In the genomic region with DNA sequence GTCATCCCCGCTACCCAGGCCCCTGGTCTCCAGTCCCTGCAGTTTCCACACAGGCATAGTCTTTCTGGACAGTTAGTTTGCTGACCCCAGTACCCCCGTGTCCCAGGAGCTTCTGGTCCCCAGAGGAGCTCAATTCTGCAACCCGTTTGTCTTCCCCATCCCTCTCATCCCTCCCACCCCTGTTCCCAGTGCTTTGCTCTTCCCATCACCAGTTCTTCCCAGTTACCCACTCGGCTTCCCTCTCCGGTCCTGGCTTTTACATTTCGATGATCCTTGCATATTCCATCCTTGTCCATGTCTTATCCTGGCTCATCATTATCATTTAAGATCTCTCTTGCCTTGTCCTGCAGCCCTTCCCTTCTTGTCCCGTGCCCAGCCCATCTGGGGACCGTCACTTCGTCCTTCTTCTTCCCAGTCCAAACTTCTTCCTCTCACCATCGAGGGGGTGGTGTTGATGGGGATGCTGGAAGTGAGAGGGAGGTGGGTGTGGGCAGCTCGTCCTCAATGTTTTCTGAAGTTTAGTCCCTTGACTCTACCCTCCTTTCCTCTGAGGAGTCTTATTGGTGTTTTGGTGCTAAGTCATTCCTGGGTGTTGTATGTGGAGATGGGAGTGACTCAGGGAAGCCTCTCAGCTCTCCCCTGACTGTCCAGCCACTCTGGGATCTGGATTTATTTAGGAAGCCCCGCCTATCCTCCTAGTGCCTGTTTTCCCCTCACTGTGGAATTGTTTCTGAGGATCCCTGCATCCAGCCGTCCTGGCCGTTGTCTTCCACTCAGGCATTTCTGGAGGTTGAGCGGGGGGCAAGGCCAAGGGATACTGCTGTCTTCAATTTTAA, we compare ENCODE assay signal across 8 cellular contexts. TPM values are rescaled to one million over a fixed set of nuclear protein-coding genes. Genes with fewer than 3 reads are reported as not detected.
DNase-seq lines count a peak whose midpoint lies in the region; ATAC-seq, FAIRE-seq and TF ChIP-seq lines count a peak whose summit lies in the region.

No MANE protein-coding gene starts in this region.

- TF ChIP-seq CTCF in A549 (IDR thresholded peaks at IDR 0.05) (no peak), H9 (conservative IDR thresholded peaks at IDR 0.05) (no peak), glutamatergic neuron (IDR thresholded peaks at IDR 0.05; ENCODE audit: partially characterized antibody, unreplicated experiment) (no peak), progenitor cell of endocrine pancreas (IDR thresholded peaks at IDR 0.05; ENCODE audit: unreplicated experiment) (no peak)

- no peak overlapping the region for H3K23ac ChIP-seq in H9 (ENCODE audit: insufficient read length, low read depth, low read length)

- DNase-seq in A549 (ENCODE audit: low read depth in 1 of 2, low spot score in 1 of 2) = peak in 1 of 2 experiments; percentile 51
- DNase-seq in H9 = no peak
- no peak for DNase-seq in activated T-helper 1 cell treated with anti-CD3 and anti-CD28 coated beads, Interleukin-12 subunit alpha, Interleukin-12 subunit beta, Interleukin-2, Interleukin-4 antibody, amounts not matched to agents 30 ng/mL and 10 ng/mL and 1 ng/mL, durations not matched to agents 14 hours and 24 hours and 36 hours (ENCODE audit: low spot score)
- no peak for DNase-seq in glutamatergic neuron
- DNase-seq in progenitor cell of endocrine pancreas (ENCODE audit: low spot score, unreplicated experiment) = no peak
- DNase-seq in stimulated activated naive CD4-positive, alpha-beta T cell (lab: John Stamatoyannopoulos, UW) = no peak
- DNase-seq in NCI-H128 (lab: John Stamatoyannopoulos, UW; ENCODE audit: unreplicated experiment) = no peak

- no peaks in the 10 kb centered on the region; the same call in 1 of the 2 replicates for H3K79me2 ChIP-seq in H9 (ENCODE audit: insufficient read depth, low read length)

- no peak overlapping the region for H3T11ph ChIP-seq in H9 (ENCODE audit: low read length)

- H2AFZ ChIP-seq in H9 (ENCODE audit: low read length) = no peak overlapping the region

- H3K27ac ChIP-seq in A549 = peak overlapping the region; percentile 77 to 95
- no peak overlapping the region for H3K27ac ChIP-seq in H9 (ENCODE audit: insufficient read length, low read depth, low read length)

- no peaks in the 10 kb centered on the region; the same call in 1 of the 2 replicates for H3K27me3 Mint-ChIP-seq in H9 (ENCODE audit: low read depth)
- peaks cover 2% of the 10 kb centered on the region for H3K27me3 Mint-ChIP-seq in activated T-helper 1 cell treated with anti-CD3 and anti-CD28 coated beads, Interleukin-12 subunit alpha, Interleukin-12 subunit beta, Interleukin-2, Interleukin-4 antibody, amounts not matched to agents 30 ng/mL and 10 ng/mL and 1 ng/mL, durations not matched to agents 14 hours and 24 hours and 36 hours (ENCODE audit: insufficient read depth)
- peaks cover 3% of the 10 kb centered on the region for H3K27me3 Mint-ChIP-seq in glutamatergic neuron (ENCODE audit: unreplicated experiment)
- no peaks in the 10 kb centered on the region for H3K27me3 Mint-ChIP-seq in progenitor cell of endocrine pancreas

- no peaks in the 10 kb centered on the region for H3K9me3 ChIP-seq in A549
- no peaks in the 10 kb centered on the region for H3K9me3 ChIP-seq in H9 (ENCODE audit: control insufficient read depth, low read depth, low read length)

- peak; percentile 70 to 73 for ATAC-seq in A549
- no peak for ATAC-seq in HG03175 (IDR thresholded peaks at IDR 0.05; ENCODE audit: unreplicated experiment)

- H2BK12ac ChIP-seq in H9 (ENCODE audit: insufficient read length, low read depth, low read length) = no peak overlapping the region

- H3K27ac Mint-ChIP-seq in H9 = peak overlapping the region in 1 of 3 experiments; percentile 4; a peak in 1 of 7 replicates
- peak overlapping the region; percentile 84 for H3K27ac Mint-ChIP-seq in activated T-helper 1 cell treated with anti-CD3 and anti-CD28 coated beads, Interleukin-12 subunit alpha, Interleukin-12 subunit beta, Interleukin-2, Interleukin-4 antibody, amounts not matched to agents 30 ng/mL and 10 ng/mL and 1 ng/mL, durations not matched to agents 14 hours and 24 hours and 36 hours
- peak overlapping the region; percentile 79 for H3K27ac Mint-ChIP-seq in glutamatergic neuron (ENCODE audit: unreplicated experiment)
- peak overlapping the region; percentile 83 for H3K27ac Mint-ChIP-seq in progenitor cell of endocrine pancreas

- H3K56ac ChIP-seq in H9 (ENCODE audit: insufficient read length, low read depth, low read length) = no peak overlapping the region

- POLR2A ChIA-PET in A549 (lab: Yijun Ruan, JAX) = interaction anchor here (0.6 to 2.1 kb wide), 13 partner anchors 10 to 84 kb away, joined by 3 to 21 read pairs (median 5); partner anchors contain the start of gene GSPT1

- H3K14ac ChIP-seq in H9 (ENCODE audit: insufficient read depth, low read length) = no peak overlapping the region

- no peak overlapping the region for H4K8ac ChIP-seq in H9 (replicated peaks; ENCODE audit: insufficient read length, low read depth, low read length)

- no peak overlapping the region for H3K18ac ChIP-seq in H9 (ENCODE audit: insufficient read length, low read depth, low read length)

- H2BK15ac ChIP-seq in H9 (ENCODE audit: low read depth, low read length) = no peak overlapping the region

- peaks cover 5% of the 10 kb centered on the region for H3K23me2 ChIP-seq in H9 (ENCODE audit: insufficient read length, low read depth, low read length, poor library complexity, severe bottlenecking)

- no peak overlapping the region for H2BK120ac ChIP-seq in H9 (ENCODE audit: low read depth, low read length, poor library complexity, severe bottlenecking)

- no peak overlapping the region for H4K5ac ChIP-seq in H9 (ENCODE audit: insufficient read length, low read depth, low read length)

- no peak overlapping the region for H4K91ac ChIP-seq in H9 (ENCODE audit: insufficient read length, low read depth, low read length)

- CTCF ChIA-PET in A549 (lab: Yijun Ruan, JAX) = interaction anchor here (0.7 to 3.4 kb wide), 4 partner anchors 23 to 90 kb away, joined by 3 to 22 read pairs (median 5); no protein-coding TSS in a partner anchor

- peaks cover 0 to 11% (median 10%) of the 10 kb centered on the region in 3 experiments; a peak in 3 of 7 replicates for H3K36me3 Mint-ChIP-seq in H9 (ENCODE audit: insufficient read depth in 1 of 3, low read depth in 3 of 3)
- H3K36me3 Mint-ChIP-seq in activated T-helper 1 cell treated with anti-CD3 and anti-CD28 coated beads, Interleukin-12 subunit alpha, Interleukin-12 subunit beta, Interleukin-2, Interleukin-4 antibody, amounts not matched to agents 30 ng/mL and 10 ng/mL and 1 ng/mL, durations not matched to agents 14 hours and 24 hours and 36 hours (ENCODE audit: low read depth) = peaks cover 5% of the 10 kb centered on the region
- H3K36me3 Mint-ChIP-seq in glutamatergic neuron (ENCODE audit: unreplicated experiment) = no peaks in the 10 kb centered on the region
- H3K36me3 Mint-ChIP-seq in progenitor cell of endocrine pancreas (ENCODE audit: insufficient read depth) = peaks cover 2% of the 10 kb centered on the region

- H3K4me3 Mint-ChIP-seq in H9 (peak overlapping the region; percentile 97 to 99), glutamatergic neuron (ENCODE audit: unreplicated experiment) (peak overlapping the region; percentile 93), progenitor cell of endocrine pancreas (ENCODE audit: low read depth) (peak overlapping the region; percentile 94)
- H3K4me3 Mint-ChIP-seq in activated T-helper 1 cell treated with anti-CD3 and anti-CD28 coated beads, Interleukin-12 subunit alpha, Interleukin-12 subunit beta, Interleukin-2, Interleukin-4 antibody, amounts not matched to agents 30 ng/mL and 10 ng/mL and 1 ng/mL, durations not matched to agents 14 hours and 24 hours and 36 hours = peak overlapping the region; percentile 96

- peak overlapping the region; percentile 76 for H3K4me3 ChIP-seq in A549

- peaks cover 8% of the 10 kb centered on the region for H3K4me1 ChIP-seq in A549
- peaks cover 3% of the 10 kb centered on the region; the same call in 1 of the 2 replicates for H3K4me1 ChIP-seq in H9 (ENCODE audit: insufficient read depth, low read length)

- WGBS in A549 (ENCODE audit: missing lambda C conversion rate) = 18% methylated on average over 15 of the region's 15 CpGs
- no CpG with 5 or more reads among the region's 15 CpGs for WGBS in H9 (ENCODE audit: extremely low coverage, insufficient read length, low lambda C conversion rate)

- H3K9me3 Mint-ChIP-seq in H9 (peaks cover 2 to 5% of the 10 kb centered on the region in 2 experiments; a peak in 2 of 5 replicates), glutamatergic neuron (ENCODE audit: unreplicated experiment) (peaks cover 8% of the 10 kb centered on the region), progenitor cell of endocrine pancreas (ENCODE audit: low read depth) (no peaks in the 10 kb centered on the region)
- no peaks in the 10 kb centered on the region for H3K9me3 Mint-ChIP-seq in activated T-helper 1 cell treated with anti-CD3 and anti-CD28 coated beads, Interleukin-12 subunit alpha, Interleukin-12 subunit beta, Interleukin-2, Interleukin-4 antibody, amounts not matched to agents 30 ng/mL and 10 ng/mL and 1 ng/mL, durations not matched to agents 14 hours and 24 hours and 36 hours

- no peaks in the 10 kb centered on the region for H4K20me1 ChIP-seq in H9 (ENCODE audit: control insufficient read depth, insufficient read depth, insufficient read length)

- H3K4ac ChIP-seq in H9 (ENCODE audit: low read depth, low read length) = no peak overlapping the region

- H3K4me2 ChIP-seq in A549 (peak overlapping the region; percentile 90), H9 (ENCODE audit: insufficient read depth, insufficient read length, low read length) (peak overlapping the region; percentile 59)

- no peak overlapping the region for H3K9ac ChIP-seq in H9 (ENCODE audit: extremely low read depth, insufficient read length, low read length)

- H2BK5ac ChIP-seq in H9 (ENCODE audit: insufficient read length, low read length) = no peak overlapping the region

- FAIRE-seq in A549 (lab: Jason Lieb, UNC) = no peak

- no peak overlapping the region for H2BK20ac ChIP-seq in H9 (ENCODE audit: low read depth, low read length, poor library complexity, severe bottlenecking)

- intact Hi-C loops in activated T-helper 1 cell treated with anti-CD3 and anti-CD28 coated beads, Interleukin-12 subunit alpha, Interleukin-12 subunit beta, Interleukin-2, Interleukin-4 antibody, amounts not matched to agents 30 ng/mL and 10 ng/mL and 1 ng/mL, durations not matched to agents 14 hours and 24 hours and 36 hours (cut with micrococcal nuclease) = loop anchor here (2.0 to 10.0 kb wide), 6 partner anchors 89 to 1033 kb away; partner anchors contain the start of genes CLEC16A, DEXI and RSL1D1

- H2AK5ac ChIP-seq in H9 (ENCODE audit: insufficient read length, low read length) = no peak overlapping the region

- H3K4me1 Mint-ChIP-seq in H9 (peaks cover 20% of the 10 kb centered on the region in 2 experiments), glutamatergic neuron (ENCODE audit: low read depth, unreplicated experiment) (peaks cover 26% of the 10 kb centered on the region), progenitor cell of endocrine pancreas (ENCODE audit: low read depth) (peaks cover 25% of the 10 kb centered on the region)
- peaks cover 30% of the 10 kb centered on the region for H3K4me1 Mint-ChIP-seq in activated T-helper 1 cell treated with anti-CD3 and anti-CD28 coated beads, Interleukin-12 subunit alpha, Interleukin-12 subunit beta, Interleukin-2, Interleukin-4 antibody, amounts not matched to agents 30 ng/mL and 10 ng/mL and 1 ng/mL, durations not matched to agents 14 hours and 24 hours and 36 hours (ENCODE audit: low read depth)

- no peaks in the 10 kb centered on the region for H3K79me1 ChIP-seq in H9 (ENCODE audit: insufficient read depth, low read depth, low read length, poor library complexity, severe bottlenecking)

- TF ChIP-seq RAD21 in A549 (conservative IDR thresholded peaks at IDR 0.05 in 1 of 2, IDR thresholded peaks at IDR 0.05 in 1 of 2) = no peak

- TF ChIP-seq EP300 in A549 (IDR thresholded peaks at IDR 0.05) = no peak

- TF ChIP-seq POLR2A in A549 (IDR thresholded peaks at IDR 0.05; ENCODE audit: low read length) = no peak

- no peaks in the 10 kb centered on the region for H3K27me3 ChIP-seq in H9 (ENCODE audit: insufficient read depth, low read length)

RNA-seq across cellular contexts. Expression of gene SNX29, which starts 0.9 kb away (rescaled TPM):
- polyA plus RNA-seq in A549 (2011; rRNA removed) (4.3 and 4.6 TPM in 2 replicates), A549 (2017; fragmentation: RNase III; extraction: RNeasy Plus Mini Kit Qiagen cat#74134 plus additional on column Dnase treatment) (2.4 to 2.8 TPM (median 2.5 TPM) in 3 replicates)
- polyA plus RNA-seq in A549 (2012; cell fraction: cytosol; rRNA removed) = 1.8 and 2.4 TPM in 2 replicates
- polyA plus RNA-seq in A549 (2012; cell fraction: nucleus; rRNA removed) = 2.4 and 2.6 TPM in 2 replicates
- polyA minus RNA-seq in A549 (2011; rRNA and poly(A)+ RNA removed) = 25.7 and 33.7 TPM in 2 replicates
- total RNA-seq in H9 (2021) (8.0 and 8.6 TPM in 2 replicates), glutamatergic neuron (ENCODE audit: unreplicated experiment) (59.3 TPM), progenitor cell of endocrine pancreas (19.3 and 20.1 TPM in 2 replicates)
- 9.8 and 15.0 TPM in 2 replicates for total RNA-seq in activated T-helper 1 cell treated with anti-CD3 and anti-CD28 coated beads, Interleukin-12 subunit alpha, Interleukin-12 subunit beta, Interleukin-2, Interleukin-4 antibody, amounts not matched to agents 30 ng/mL and 10 ng/mL and 1 ng/mL, durations not matched to agents 14 hours and 24 hours and 36 hours

RNA-seq across cellular contexts. Expression of gene TNFRSF17, which starts 12.4 kb away (rescaled TPM):
- polyA plus RNA-seq in A549 (2011; rRNA removed) (not detected in 2 replicates), A549 (2017; fragmentation: RNase III; extraction: RNeasy Plus Mini Kit Qiagen cat#74134 plus additional on column Dnase treatment) (not detected in 3 replicates)
- not detected in 2 replicates for polyA plus RNA-seq in A549 (2012; cell fraction: cytosol; rRNA removed)
- polyA plus RNA-seq in A549 (2012; cell fraction: nucleus; rRNA removed) = not detected in 2 replicates
- polyA minus RNA-seq in A549 (2011; rRNA and poly(A)+ RNA removed) = not detected in 2 replicates
- total RNA-seq in H9 (2021) (not detected in 2 replicates), glutamatergic neuron (ENCODE audit: unreplicated experiment) (not detected), progenitor cell of endocrine pancreas (not detected in 2 replicates)
- total RNA-seq in activated T-helper 1 cell treated with anti-CD3 and anti-CD28 coated beads, Interleukin-12 subunit alpha, Interleukin-12 subunit beta, Interleukin-2, Interleukin-4 antibody, amounts not matched to agents 30 ng/mL and 10 ng/mL and 1 ng/mL, durations not matched to agents 14 hours and 24 hours and 36 hours = not detected in 2 replicates

RNA-seq across cellular contexts. Expression of gene NPIPB2, which starts 35.6 kb away (rescaled TPM):
- polyA plus RNA-seq in A549 (2011; rRNA removed) (6.6 and 16.4 TPM in 2 replicates), A549 (2017; fragmentation: RNase III; extraction: RNeasy Plus Mini Kit Qiagen cat#74134 plus additional on column Dnase treatment) (2.7 to 3.6 TPM (median 3.0 TPM) in 3 replicates)
- polyA plus RNA-seq in A549 (2012; cell fraction: cytosol; rRNA removed) = 7.5 and 11.8 TPM in 2 replicates
- 20.6 and 50.3 TPM in 2 replicates for polyA plus RNA-seq in A549 (2012; cell fraction: nucleus; rRNA removed)
- 4.7 and 7.0 TPM in 2 replicates for polyA minus RNA-seq in A549 (2011; rRNA and poly(A)+ RNA removed)
- total RNA-seq in H9 (2021) (5.7 and 12.5 TPM in 2 replicates), glutamatergic neuron (ENCODE audit: unreplicated experiment) (14.4 TPM), progenitor cell of endocrine pancreas (16.6 and 19.3 TPM in 2 replicates)
- total RNA-seq in activated T-helper 1 cell treated with anti-CD3 and anti-CD28 coated beads, Interleukin-12 subunit alpha, Interleukin-12 subunit beta, Interleukin-2, Interleukin-4 antibody, amounts not matched to agents 30 ng/mL and 10 ng/mL and 1 ng/mL, durations not matched to agents 14 hours and 24 hours and 36 hours = 15.0 and 18.8 TPM in 2 replicates
